In the genomic region with DNA sequence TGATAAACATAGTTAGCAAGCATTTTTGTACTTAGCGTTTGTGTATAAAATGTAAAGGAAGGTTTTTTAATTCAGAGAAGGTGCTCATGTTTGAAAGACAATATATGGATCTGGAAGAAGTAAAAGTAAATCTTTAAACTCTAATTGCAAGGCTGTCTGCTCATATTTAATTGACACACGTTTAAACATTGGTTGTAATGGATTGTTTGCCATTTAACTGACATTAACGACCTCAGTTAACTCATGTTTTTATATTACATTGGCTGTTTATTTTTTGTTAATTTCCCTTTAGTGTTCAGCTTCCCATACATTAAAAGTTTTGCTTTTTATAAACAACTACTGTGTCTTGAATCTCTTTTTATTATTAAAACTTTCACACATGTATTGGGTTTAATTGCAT, we compare ENCODE assay signal across 23 cellular contexts.
"Had no signal": no experiment of that assay in that cellular context is flagged by ENCODE, and none has a peak within 500 bp of the region (broad histone marks: within the 10 kb centered on the region; RNA-seq: fewer than 3 reads in every experiment).

No MANE protein-coding gene starts in this region.

- ATAC-seq: esophagus mucosa; gastrocnemius medialis; lower lobe of right lung; natural killer cell treated with Interleukin-12 subunit alpha and Interleukin-12 subunit beta and Interleukin-15 and Interleukin-18, amount 100 ng/mL, for 72 hours; pancreas; stimulated activated memory B cell treated with anti-CD40 and anti-IgM and Interleukin-4, amounts not matched to agents 10 μg/mL and 1 μg/mL and 100 μg/mL, for 72 hours; upper lobe of right lung had no signal

- H3K27ac ChIP-seq: coronary artery, gastrocnemius medialis, left ventricle myocardium inferior, lower lobe of right lung, pancreas, prostate gland, right lobe of liver, testis, tibial nerve, upper lobe of right lung had no signal

- H3K27me3 ChIP-seq: gastrocnemius medialis, pancreas, right lobe of liver, testis, tibial nerve, upper lobe of right lung had no signal

- H3K27ac Mint-ChIP-seq: natural killer cell treated with Interleukin-12 subunit alpha and Interleukin-12 subunit beta and Interleukin-15 and Interleukin-18, amount 100 ng/mL, for 72 hours had no signal

- H3K36me3 ChIP-seq: gastrocnemius medialis, left ventricle myocardium inferior, lower lobe of right lung, pancreas, prostate gland, right lobe of liver, tibial nerve, upper lobe of right lung had no signal

- H3K9me3 Mint-ChIP-seq: natural killer cell treated with Interleukin-12 subunit alpha and Interleukin-12 subunit beta and Interleukin-15 and Interleukin-18, amount 100 ng/mL, for 72 hours; stimulated activated memory B cell treated with anti-CD40 and anti-IgM and Interleukin-4, amounts not matched to agents 10 μg/mL and 1 μg/mL and 100 μg/mL, for 72 hours; stimulated activated naive CD8-positive, alpha-beta T cell treated with anti-CD3 and anti-CD28 coated beads, Interleukin-15, Interleukin-2, amounts not matched to agents 100 ng/mL and 50 ng/mL, for 24 hours had no signal

- H3K4me3 ChIP-seq: coronary artery, gastrocnemius medialis, left ventricle myocardium inferior, lower lobe of right lung, pancreas, prostate gland, right lobe of liver, testis, tibial nerve, upper lobe of right lung had no signal

- H3K4me3 Mint-ChIP-seq: stimulated activated naive CD8-positive, alpha-beta T cell treated with anti-CD3 and anti-CD28 coated beads, Interleukin-15, Interleukin-2, amounts not matched to agents 100 ng/mL and 50 ng/mL, for 24 hours had no signal

- H3K9me3 ChIP-seq: gastrocnemius medialis, left ventricle myocardium inferior, lower lobe of right lung, pancreas, prostate gland, right lobe of liver, testis, tibial nerve, upper lobe of right lung had no signal

- H3K4me1 ChIP-seq: prostate gland, right lobe of liver had no signal

- H3K27me3 Mint-ChIP-seq: natural killer cell treated with Interleukin-12 subunit alpha and Interleukin-12 subunit beta and Interleukin-15 and Interleukin-18, amount 100 ng/mL, for 72 hours; stimulated activated memory B cell treated with anti-CD40 and anti-IgM and Interleukin-4, amounts not matched to agents 10 μg/mL and 1 μg/mL and 100 μg/mL, for 72 hours; stimulated activated naive CD8-positive, alpha-beta T cell treated with anti-CD3 and anti-CD28 coated beads, Interleukin-15, Interleukin-2, amounts not matched to agents 100 ng/mL and 50 ng/mL, for 24 hours had no signal

- H3K36me3 Mint-ChIP-seq: natural killer cell treated with Interleukin-12 subunit alpha and Interleukin-12 subunit beta and Interleukin-15 and Interleukin-18, amount 100 ng/mL, for 72 hours; stimulated activated memory B cell treated with anti-CD40 and anti-IgM and Interleukin-4, amounts not matched to agents 10 μg/mL and 1 μg/mL and 100 μg/mL, for 72 hours had no signal

- DNase-seq: effector CD4-positive, alpha-beta T cell; gastrocnemius medialis; islet precursor cell; left ventricle myocardium inferior; lower lobe of right lung; mesenchymal stem cell; midbrain; occipital lobe; pancreas; retina; right lobe of liver; stimulated activated CD4-positive, alpha-beta T cell treated with anti-CD3 and anti-CD28 coated beads, Interleukin-15, amount 100 ng/mL, for 24 hours; stimulated activated CD4-positive, alpha-beta T cell treated with anti-CD3 and anti-CD28 coated beads, Interleukin-1b, Interleukin-23, amount 100 ng/mL, for 48 hours; stimulated activated CD4-positive, alpha-beta T cell treated with anti-CD3 and anti-CD28 coated beads, Interleukin-4, amount 100 ng/mL, for 24 hours; testis; upper lobe of right lung had no signal
